Comparison of ENCODE assay signal across 8 cellular contexts in genomic region chr5:37248387-37248969, GRCh38. TPM values are rescaled to one million over a fixed set of nuclear protein-coding genes. Genes with fewer than 3 reads are reported as not detected.
DNase-seq lines count a peak whose midpoint lies in the region; ATAC-seq, FAIRE-seq and TF ChIP-seq lines count a peak whose summit lies in the region.

No MANE protein-coding gene starts in this region.

- H3K4me3 ChIP-seq in PC-3 (ENCODE audit: low read length) (peak overlapping the region; percentile 78), H1 (ENCODE audit: extremely low read depth in 1 of 4, insufficient read depth in 2 of 4, low read depth in 3 of 4, low read length in 4 of 4) (peak overlapping the region; percentile 41 to 73 (median 62)), neural cell (ENCODE audit: low read length) (peak overlapping the region; percentile 80)

- no peak for TF ChIP-seq EP300 in H1 (IDR thresholded peaks at IDR 0.05; ENCODE audit: borderline replicate concordance in 1 of 2, low read depth in 2 of 2, low read length in 2 of 2)
- no peak for TF ChIP-seq EP300 in neural cell (conservative IDR thresholded peaks at IDR 0.05; ENCODE audit: poor library complexity, severe bottlenecking)

- no peak overlapping the region for H3K4ac ChIP-seq in H1 (replicated peaks; ENCODE audit: insufficient read length, low read depth, low read length)

- peak; percentile 34 for DNase-seq in NCI-H510A treated with DMSO at 0.1 percent for 48 hours (lab: John Stamatoyannopoulos, UW)
- no peak for DNase-seq in NCI-H510A (lab: John Stamatoyannopoulos, UW)
- DNase-seq in PC-3: no peak
- no peak for DNase-seq in H1 (ENCODE audit: low read depth in 1 of 2, low spot score in 2 of 2)
- DNase-seq in HPDE6-E6E7 (ENCODE audit: extremely low spot score): no peak

- TF ChIP-seq RAD21 in H1 (IDR thresholded peaks at IDR 0.05 in 1 of 2, conservative IDR thresholded peaks at IDR 0.05 in 1 of 2; ENCODE audit: low read depth in 2 of 2, low read length in 2 of 2) (no peak), neural cell (conservative IDR thresholded peaks at IDR 0.05) (no peak)

- H3K9ac ChIP-seq in PC-3 (ENCODE audit: low read length): peak overlapping the region; percentile 86
- peak overlapping the region; percentile 55 to 77 (median 70); a peak in 6 of 7 replicates for H3K9ac ChIP-seq in H1 (replicated peaks in 1 of 4; ENCODE audit: extremely low read depth in 1 of 4, low read depth in 3 of 4, low read length in 3 of 4)
- peak overlapping the region; percentile 92 for H3K9ac ChIP-seq in neural cell (ENCODE audit: low read length)

- H3K9me3 ChIP-seq in PC-3 (ENCODE audit: low read length): no peaks in the 10 kb centered on the region
- H3K9me3 ChIP-seq in H1 (ENCODE audit: insufficient read depth in 2 of 2, low read depth in 1 of 2, low read length in 1 of 2): no peaks in the 10 kb centered on the region
- H3K9me3 ChIP-seq in neural cell (ENCODE audit: low read length): no peaks in the 10 kb centered on the region

- intact Hi-C loops in PC-3 (cut with micrococcal nuclease): loop anchor here (5.0 kb wide), 1 partner anchor 44 kb away; no protein-coding TSS in a partner anchor

- H3K9me2 ChIP-seq in PC-3 (replicated peaks; ENCODE audit: low read length) (no peaks in the 10 kb centered on the region), neural cell (ENCODE audit: insufficient read depth, low read length) (no peaks in the 10 kb centered on the region)

- POLR2A ChIA-PET in PC-3 (lab: Charles Lee; ENCODE audit: unreplicated experiment): interaction anchor here (0.6 kb wide), 1 partner anchor 67 kb away, joined by 3 read pairs; no protein-coding TSS in a partner anchor
- POLR2A ChIA-PET in H1 (lab: Charles Lee; ENCODE audit: partially characterized antibody): interaction anchor here (0.6 to 2.7 kb wide), 4 partner anchors 15 to 122 kb away, joined by 3 to 7 read pairs (median 3); partner anchors contain the start of gene NUP155

- no peaks in the 10 kb centered on the region for H3K36me3 ChIP-seq in PC-3 (ENCODE audit: low read depth, low read length)
- no peaks in the 10 kb centered on the region for H3K36me3 ChIP-seq in H1 (ENCODE audit: control insufficient read depth in 2 of 4, insufficient read depth in 4 of 4, low read length in 3 of 4)
- no peaks in the 10 kb centered on the region for H3K36me3 ChIP-seq in neural cell (ENCODE audit: insufficient read depth, low read length)

- ATAC-seq in PC-3 (no peak), GM19467 (IDR thresholded peaks at IDR 0.05; ENCODE audit: unreplicated experiment) (no peak), HG03354 (IDR thresholded peaks at IDR 0.05; ENCODE audit: poor library complexity, severe bottlenecking, unreplicated experiment) (no peak)

- H3K23me2 ChIP-seq in H1 (ENCODE audit: low read depth, low read length): peaks cover 5% of the 10 kb centered on the region

- H3K27ac ChIP-seq in PC-3 (ENCODE audit: low read length) (peak overlapping the region; percentile 18; the same call in 1 of the 2 replicates), H1 (ENCODE audit: low read depth, low read length) (peak overlapping the region; percentile 53; the same call in 1 of the 2 replicates), neural cell (ENCODE audit: low read length) (peak overlapping the region; percentile 73)

- H4K8ac ChIP-seq in H1 (ENCODE audit: extremely low read depth, insufficient read depth, low read length): peak overlapping the region; percentile 31; the same call in 1 of the 2 replicates

- H4K5ac ChIP-seq in H1 (ENCODE audit: insufficient read length, low read depth, low read length): no peak overlapping the region

- CTCF ChIA-PET in PC-3 (lab: Charles Lee): interaction anchor here (0.6 kb wide), 1 partner anchor 75 kb away, joined by 4 read pairs; no protein-coding TSS in a partner anchor
- CTCF ChIA-PET in H1 (lab: Charles Lee; ENCODE audit: partially characterized antibody): interaction anchor here (0.6 to 1.1 kb wide), 2 partner anchors 43 to 206 kb away, joined by 3 to 6 read pairs; no protein-coding TSS in a partner anchor

- BruUV-seq in PC-3 (replicated peaks; lab: Mats Ljungman, UMichigan): TSS peak; percentile 54

- H3K23ac ChIP-seq in H1 (ENCODE audit: insufficient read length): no peak overlapping the region

- H4K20me1 ChIP-seq in PC-3 (ENCODE audit: low read length): no peaks in the 10 kb centered on the region
- H4K20me1 ChIP-seq in H1 (replicated peaks in 1 of 2; ENCODE audit: control insufficient read depth in 1 of 2, insufficient read depth in 2 of 2, low read length in 2 of 2): peaks cover 0 to 2% of the 10 kb centered on the region in 2 experiments
- no peaks in the 10 kb centered on the region for H4K20me1 ChIP-seq in neural cell (ENCODE audit: insufficient read depth)

- no peaks in the 10 kb centered on the region for H3F3A ChIP-seq in PC-3 (ENCODE audit: low read length, unreplicated experiment)
- H3F3A ChIP-seq in neural cell (ENCODE audit: insufficient read depth, low read length, poor library complexity, severe bottlenecking): peaks cover 5% of the 10 kb centered on the region

- peaks cover 18% of the 10 kb centered on the region for H3K79me2 ChIP-seq in PC-3 (ENCODE audit: low read length)
- no peaks in the 10 kb centered on the region for H3K79me2 ChIP-seq in H1 (ENCODE audit: control insufficient read depth in 1 of 2, insufficient read depth in 2 of 2, low read length in 2 of 2)
- peaks cover 8% of the 10 kb centered on the region for H3K79me2 ChIP-seq in neural cell (replicated peaks; ENCODE audit: insufficient read depth, low read length)

- peak overlapping the region; percentile 83 for H3K4me2 ChIP-seq in PC-3 (ENCODE audit: low read length)
- H3K4me2 ChIP-seq in H1 (ENCODE audit: insufficient read depth in 1 of 2, low read depth in 2 of 2, low read length in 2 of 2): peak overlapping the region; percentile 73 to 92
- H3K4me2 ChIP-seq in neural cell (ENCODE audit: low read length): peak overlapping the region; percentile 63

- H3K18ac ChIP-seq in H1 (ENCODE audit: extremely low read depth, low read length): peak overlapping the region; percentile 19; the same call in 1 of the 2 replicates

- no peak overlapping the region for H2BK20ac ChIP-seq in H1 (ENCODE audit: low read length)

- no peaks in the 10 kb centered on the region for H3K27me3 ChIP-seq in PC-3 (ENCODE audit: low read length)
- H3K27me3 ChIP-seq in H1 (replicated peaks in 1 of 4; ENCODE audit: control insufficient read depth in 3 of 4, extremely low read depth in 1 of 4, insufficient read depth in 3 of 4, low read length in 3 of 4): no peaks in the 10 kb centered on the region
- no peaks in the 10 kb centered on the region for H3K27me3 ChIP-seq in neural cell (ENCODE audit: insufficient read depth, low read depth, low read length)

- H3K14ac ChIP-seq in H1 (ENCODE audit: insufficient read length): no peak overlapping the region

- H3K79me1 ChIP-seq in H1 (ENCODE audit: low read depth, low read length): no peaks in the 10 kb centered on the region

- H4K91ac ChIP-seq in H1 (replicated peaks; ENCODE audit: insufficient read length, low read length): no peak overlapping the region

- H2BK12ac ChIP-seq in H1 (ENCODE audit: low read depth, low read length): no peak overlapping the region

- no peak overlapping the region for H2AK5ac ChIP-seq in H1 (ENCODE audit: low read depth, low read length)

- FAIRE-seq in H1 (lab: Jason Lieb, UNC): no peak

- H2BK15ac ChIP-seq in H1 (ENCODE audit: low read length): no peak overlapping the region

- H2BK120ac ChIP-seq in H1 (replicated peaks; ENCODE audit: low read depth, low read length): no peak overlapping the region

- H3K4me1 ChIP-seq in PC-3 (ENCODE audit: insufficient read depth, low read length): peaks cover 11% of the 10 kb centered on the region
- peaks cover 0 to 6% (median 5%) of the 10 kb centered on the region in 4 experiments; a peak in 3 of 7 replicates for H3K4me1 ChIP-seq in H1 (replicated peaks in 1 of 4; ENCODE audit: control insufficient read depth in 3 of 4, insufficient read depth in 4 of 4, low read length in 3 of 4)

- H2AFZ ChIP-seq in PC-3 (ENCODE audit: low read length) (peak overlapping the region; percentile 88), H1 (ENCODE audit: low read length) (peak overlapping the region; percentile 8; the same call in 1 of the 2 replicates), neural cell (ENCODE audit: low read depth, low read length) (peak overlapping the region; percentile 80)

- no peak for TF ChIP-seq CTCF in PC-3 (conservative IDR thresholded peaks at IDR 0.05; ENCODE audit: low read depth, low read length)
- TF ChIP-seq CTCF in H1 (IDR thresholded peaks at IDR 0.05; ENCODE audit: control extremely low read depth in 1 of 3, insufficient read depth in 1 of 3, low read depth in 1 of 3, low read length in 3 of 3): no peak
- TF ChIP-seq CTCF in neural cell (IDR thresholded peaks at IDR 0.05; ENCODE audit: poor library complexity, severe bottlenecking): no peak

- TF ChIP-seq POLR2A in H1 (IDR thresholded peaks at IDR 0.05; ENCODE audit: control extremely low read depth in 1 of 2, low read depth in 2 of 2, low read length in 2 of 2): no peak

- no peak overlapping the region for H2BK5ac ChIP-seq in H1 (ENCODE audit: low read depth, low read length)

- H3K56ac ChIP-seq in H1 (replicated peaks; ENCODE audit: insufficient read length, low read depth, low read length): no peak overlapping the region

- WGBS in H1 (ENCODE audit: extremely low coverage in 1 of 2, insufficient coverage in 1 of 2, insufficient read length in 1 of 2, insufficient replicate concordance in 2 of 2, low coverage in 1 of 2, low lambda C conversion rate in 2 of 2, missing lambda C conversion rate in 1 of 2), 2 experiments: 28% methylated on average over 20 of the region's 20 CpGs; no CpG with 5 or more reads in 1 of the 2 experiments

TF ChIP-seq in H1, 55 proteins besides CTCF, POLR2A, EP300 and RAD21 (continues in another document):
- TF ChIP-seq SP1 (IDR thresholded peaks at IDR 0.05; ENCODE audit: low read depth, low read length) (no peak), KDM5A (IDR thresholded peaks at IDR 0.05; ENCODE audit: low read length) (no peak)

TF ChIP-seq in neural cell, 6 proteins besides CTCF, POLR2A, EP300 and RAD21 (continues in another document):
- TF ChIP-seq MXI1 (conservative IDR thresholded peaks at IDR 0.05; ENCODE audit: poor library complexity, severe bottlenecking): no peak

RNA-seq across cellular contexts. Expression of gene CPLANE1, which starts 0.7 kb away (rescaled TPM):
- total RNA-seq in PC-3 (2014; rRNA removed): 10.1 and 10.8 TPM in 2 replicates
- 6.4 and 8.8 TPM in 2 replicates for total RNA-seq in H1 (2021; fragmentation: NEBNext Ultra II Directional; extraction: Animal tissue kit (Norgen Biotek cat#: 25700))
- polyA plus RNA-seq in H1 (2011; rRNA removed) (0.91 and 2.2 TPM in 2 replicates), neural cell (26.0 and 31.1 TPM in 2 replicates)
- polyA plus RNA-seq in H1 (2011; cell fraction: cytosol; rRNA removed): 3.1 TPM
- 3.1 TPM for polyA plus RNA-seq in H1 (2011; cell fraction: nucleus; rRNA removed)
- polyA plus RNA-seq in H1 (2012, experiment 1 of 2): 2.6 to 3.1 TPM (median 2.8 TPM) in 4 replicates
- polyA plus RNA-seq in H1 (2012, experiment 2 of 2): 0.07 TPM
- polyA plus RNA-seq in H1 (2013, experiment 1 of 2): 6.0 TPM
- 4.6 TPM for polyA plus RNA-seq in H1 (2013, experiment 2 of 2)
- polyA minus RNA-seq in H1 (2011; rRNA and poly(A)+ RNA removed): 14.9 and 25.2 TPM in 2 replicates
- 7.8 TPM for polyA minus RNA-seq in H1 (2011; cell fraction: cytosol; rRNA and poly(A)+ RNA removed)
- polyA minus RNA-seq in H1 (2011; cell fraction: nucleus; rRNA and poly(A)+ RNA removed): 29.9 TPM
- 82.5 and 94.9 TPM in 2 replicates for polyA minus RNA-seq in neural cell

Comparison
In these comparisons a context has a peak if more than half of its experiments do, and no peak if none do; other contexts are left out.
1. H2AFZ ChIP-seq: peak in every context shown above with its lines; median percentile 88 in PC-3; 80 in neural cell; 8 in H1.
2. H3K27ac ChIP-seq: peak in every context shown above with its lines; median percentile 73 in neural cell; 53 in H1; 18 in PC-3.